Comparison of ENCODE assay signal across 1 cellular context in genomic region chr6:43916924-43917877, GRCh38.
TF ChIP-seq lines count a peak whose summit lies in the region.

No MANE protein-coding gene starts in this region.

TF ChIP-seq in HepG2, 621 proteins besides CTCF, POLR2A, EP300 and RAD21 (continued from another document and continues in another):
- TF ChIP-seq ZBTB37 (CRISPR knock-in tag; IDR thresholded peaks at IDR 0.05) (peak; percentile 78; the same call in 1 of the 2 replicates), ZNF841 (CRISPR knock-in tag; IDR thresholded peaks at IDR 0.05; ENCODE audit: borderline replicate concordance) (no peak), ZNF232 (CRISPR knock-in tag; IDR thresholded peaks at IDR 0.05; ENCODE audit: borderline replicate concordance) (no peak), ZNF383 (CRISPR knock-in tag; IDR thresholded peaks at IDR 0.05; ENCODE audit: borderline replicate concordance) (no peak), MAF1 (CRISPR knock-in tag; IDR thresholded peaks at IDR 0.05; ENCODE audit: borderline replicate concordance) (no peak), SAFB2 (CRISPR knock-in tag; IDR thresholded peaks at IDR 0.05; ENCODE audit: borderline replicate concordance, low read depth) (peak; percentile 30; the same call in 1 of the 2 replicates), ZNF10 (CRISPR knock-in tag; IDR thresholded peaks at IDR 0.05; ENCODE audit: borderline replicate concordance, low read depth) (no peak), ATRX (CRISPR knock-in tag; IDR thresholded peaks at IDR 0.05; ENCODE audit: borderline replicate concordance) (no peak), CEBPG (CRISPR knock-in tag; IDR thresholded peaks at IDR 0.05) (peak; percentile 93), SNAI1 (CRISPR knock-in tag; IDR thresholded peaks at IDR 0.05; ENCODE audit: borderline replicate concordance) (no peak; the same call in 1 of the 2 replicates), WIZ (CRISPR knock-in tag; IDR thresholded peaks at IDR 0.05) (no peak; the same call in 1 of the 2 replicates), NFAT5 (CRISPR knock-in tag; IDR thresholded peaks at IDR 0.05) (no peak), SETDB1 (CRISPR knock-in tag; IDR thresholded peaks at IDR 0.05; ENCODE audit: borderline replicate concordance) (no peak), ZNF574 (CRISPR knock-in tag; IDR thresholded peaks at IDR 0.05) (peak; percentile 75), SP1 (IDR thresholded peaks at IDR 0.05) (no peak), SP1 (CRISPR knock-in tag; IDR thresholded peaks at IDR 0.05) (no peak; the same call in none of the 2 replicates), PAX8 (CRISPR knock-in tag; IDR thresholded peaks at IDR 0.05; ENCODE audit: borderline replicate concordance) (no peak), PPARG (CRISPR knock-in tag; conservative IDR thresholded peaks at IDR 0.05) (peak; percentile 83), TCF7L2 (IDR thresholded peaks at IDR 0.05; ENCODE audit: low read depth, low read length) (no peak), ZNF569 (CRISPR knock-in tag; IDR thresholded peaks at IDR 0.05; ENCODE audit: borderline replicate concordance) (peak; percentile 85; the same call in 1 of the 2 replicates), ZNF850 (CRISPR knock-in tag; conservative IDR thresholded peaks at IDR 0.05) (no peak), SALL1 (CRISPR knock-in tag; IDR thresholded peaks at IDR 0.05) (peak; percentile 98), ZZZ3 (CRISPR knock-in tag; IDR thresholded peaks at IDR 0.05; ENCODE audit: borderline replicate concordance) (no peak), ZFP37 (CRISPR knock-in tag; IDR thresholded peaks at IDR 0.05; ENCODE audit: borderline replicate concordance) (no peak), GABPA (IDR thresholded peaks at IDR 0.05; ENCODE audit: low read depth, low read length) (no peak), GABPA (CRISPR knock-in tag; IDR thresholded peaks at IDR 0.05; ENCODE audit: low read depth) (0 out of 2 replicates have a peak, but pooled peaks have one; percentile 21), ZNF362 (CRISPR knock-in tag; IDR thresholded peaks at IDR 0.05; ENCODE audit: borderline replicate concordance) (0 out of 2 replicates have a peak, but pooled peaks have one; percentile 56), CEBPB (IDR thresholded peaks at IDR 0.05; ENCODE audit: borderline replicate concordance, low read depth, low read length) (peak; percentile 97), ZNF7 (CRISPR knock-in tag; IDR thresholded peaks at IDR 0.05) (no peak), KMT2A (CRISPR knock-in tag; IDR thresholded peaks at IDR 0.05) (no peak), ZNF646 (CRISPR knock-in tag; IDR thresholded peaks at IDR 0.05) (peak; percentile 54; the same call in 1 of the 2 replicates), ZNF550 (CRISPR knock-in tag; IDR thresholded peaks at IDR 0.05; ENCODE audit: borderline replicate concordance) (no peak), ZNF770 (CRISPR knock-in tag; IDR thresholded peaks at IDR 0.05) (peak; percentile 67), ZKSCAN5 (CRISPR knock-in tag; IDR thresholded peaks at IDR 0.05) (peak; percentile 52; the same call in 1 of the 2 replicates), ZNF143 (CRISPR knock-in tag; IDR thresholded peaks at IDR 0.05) (no peak), ZNF703 (CRISPR knock-in tag; IDR thresholded peaks at IDR 0.05; ENCODE audit: borderline replicate concordance) (no peak), NFRKB (IDR thresholded peaks at IDR 0.05) (no peak), ZNF570 (CRISPR knock-in tag; IDR thresholded peaks at IDR 0.05; ENCODE audit: borderline replicate concordance) (no peak), SSRP1 (CRISPR knock-in tag; IDR thresholded peaks at IDR 0.05) (peak; percentile 92; the same call in 1 of the 2 replicates), KLF9 (CRISPR knock-in tag; IDR thresholded peaks at IDR 0.05; ENCODE audit: low read depth) (0 out of 2 replicates have a peak, but pooled peaks have one; percentile 48), ZSCAN12 (CRISPR knock-in tag; IDR thresholded peaks at IDR 0.05) (no peak), ZNF17 (CRISPR knock-in tag; IDR thresholded peaks at IDR 0.05) (no peak), SIX4 (CRISPR knock-in tag; IDR thresholded peaks at IDR 0.05) (peak; percentile 7; the same call in 1 of the 2 replicates), ONECUT2 (CRISPR knock-in tag; IDR thresholded peaks at IDR 0.05) (no peak), ZNF552 (CRISPR knock-in tag; IDR thresholded peaks at IDR 0.05; ENCODE audit: borderline replicate concordance) (no peak), RXRB (CRISPR knock-in tag; IDR thresholded peaks at IDR 0.05; ENCODE audit: borderline replicate concordance) (peak; percentile 98), ZFP1 (CRISPR knock-in tag; IDR thresholded peaks at IDR 0.05) (peak; percentile 53; the same call in 1 of the 2 replicates), MXD4 (CRISPR knock-in tag; IDR thresholded peaks at IDR 0.05) (no peak; the same call in 1 of the 2 replicates), ZFP82 (CRISPR knock-in tag; IDR thresholded peaks at IDR 0.05; ENCODE audit: borderline replicate concordance) (no peak), CENPX (CRISPR knock-in tag; IDR thresholded peaks at IDR 0.05) (no peak)
